12 cellular contexts compared by ENCODE assay signal in the genomic region with DNA sequence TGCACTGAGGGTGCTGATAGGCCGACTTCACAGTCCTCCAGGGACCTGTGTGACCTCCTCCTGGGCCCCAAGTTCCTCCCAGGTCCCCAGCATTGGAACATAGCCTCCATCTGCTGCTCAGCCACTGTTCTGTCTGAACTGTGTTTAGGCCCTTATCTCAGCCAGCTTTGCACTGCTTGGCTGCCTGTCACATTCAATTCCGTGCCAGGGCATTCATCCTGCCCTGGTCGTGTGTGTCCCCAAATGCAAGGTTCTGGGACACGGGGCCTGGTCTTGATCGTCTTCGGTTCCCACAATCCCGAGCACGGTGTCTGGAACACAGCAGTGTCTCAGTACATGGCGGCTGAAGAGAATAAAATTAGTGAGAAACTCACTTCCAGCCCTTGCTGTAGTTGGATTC.
"Had no signal": no experiment of that assay in that cellular context is flagged by ENCODE, and none has a peak within 500 bp of the region (broad histone marks: within the 10 kb centered on the region; RNA-seq: fewer than 3 reads in every experiment).

No MANE protein-coding gene starts in this region.

- H3K4me3 ChIP-seq: skin epidermis, transverse colon had no signal

- H3K27ac ChIP-seq: skin epidermis, transverse colon had no signal

- ATAC-seq: activated CD4-positive, CD25-positive, alpha-beta regulatory T cell treated with anti-CD3 and anti-CD28 coated beads, Interleukin-2, amount 50 U/mL, for 24 hours; activated CD8-positive, alpha-beta memory T cell treated with anti-CD3 and anti-CD28 coated beads, Interleukin-2, amount 10 ng/mL, durations not matched to agents 7 days and 5 days had no signal

- H3K27me3 ChIP-seq: transverse colon had no signal

- H3K36me3 ChIP-seq: transverse colon had no signal

- DNase-seq: activated CD4-positive, alpha-beta T cell treated with anti-CD3 and anti-CD28 coated beads, Interleukin-2, amount 50 U/mL, for 4 hours; activated CD8-positive, alpha-beta memory T cell treated with anti-CD3 and anti-CD28 coated beads, Interleukin-2, amount 10 ng/mL, durations not matched to agents 7 days and 5 days; activated effector memory CD4-positive, alpha-beta T cell treated with Interleukin-2 at 50 U/mL for 16 hours; activated T-cell treated with anti-CD3 and anti-CD28 coated beads, Interleukin-2, amount 50 U/mL, for 24 hours; amniotic stem cell; cerebellar nuclear complex; dermis blood vessel endothelial cell; immature natural killer cell; mesenchymal stem cell; transverse colon had no signal

- H3K9me3 ChIP-seq: transverse colon had no signal

- H3K4me1 ChIP-seq: transverse colon had no signal
